15 cellular contexts compared by ENCODE assay signal in genomic region chr11:65609236-65609635, GRCh38. TPM values are rescaled to one million over a fixed set of nuclear protein-coding genes. Genes with fewer than 3 reads are reported as not detected.
DNase-seq lines count a peak whose midpoint lies in the region; ATAC-seq and TF ChIP-seq lines count a peak whose summit lies in the region.
"Had no signal": no experiment of that assay in that cellular context is flagged by ENCODE, and none has a peak within 500 bp of the region (broad histone marks: within the 10 kb centered on the region; RNA-seq: fewer than 3 reads in every experiment).

No MANE protein-coding gene starts in this region.

- H3K27ac ChIP-seq in uterus (peak overlapping the region in 1 of 2 donors; percentile 86), hepatocyte (no peak overlapping the region)
- H3K27ac ChIP-seq: foreskin keratinocyte, SJSA1 had no signal

- peak overlapping the region; percentile 16 for H3K4me3 Mint-ChIP-seq in activated CD4-positive, alpha-beta T cell treated with anti-CD3 and anti-CD28 coated beads, Interleukin-2, amount 10 ng/mL, durations not matched to agents 24 days and 14 days
- H3K4me3 Mint-ChIP-seq in activated CD4-positive, alpha-beta T cell treated with anti-CD3 and anti-CD28 coated beads for 36 hours = no peak overlapping the region
- H3K4me3 Mint-ChIP-seq in activated T-helper 17 cell treated with anti-CD3 and anti-CD28 coated beads, Interleukin-2, amount 50 U/mL, for 72 hours = peak overlapping the region; percentile 96
- H3K4me3 Mint-ChIP-seq in stimulated activated effector memory CD8-positive, alpha-beta T cell treated with anti-CD3 and anti-CD28 coated beads, Interleukin-12 subunit alpha, Interleukin-12 subunit beta, amount 100 ng/mL, for 72 hours = no peak overlapping the region

- ATAC-seq in activated CD4-positive, alpha-beta T cell treated with anti-CD3 and anti-CD28 coated beads for 36 hours = no peak
- ATAC-seq in activated T-helper 17 cell treated with anti-CD3 and anti-CD28 coated beads, Interleukin-2, amount 50 U/mL, for 72 hours (replicated peaks) = no peak
- ATAC-seq in stimulated activated effector memory CD8-positive, alpha-beta T cell treated with anti-CD3 and anti-CD28 coated beads, Interleukin-12 subunit alpha, Interleukin-12 subunit beta, amount 100 ng/mL, for 72 hours = no peak
- ATAC-seq in HG03469 (IDR thresholded peaks at IDR 0.05; ENCODE audit: unreplicated experiment) = no peak
- ATAC-seq: foreskin keratinocyte, sciatic nerve had no signal

- no peaks in the 10 kb centered on the region for H3K9me3 ChIP-seq in uterus
- no peaks in the 10 kb centered on the region for H3K9me3 ChIP-seq in hepatocyte (ENCODE audit: low read depth)
- H3K9me3 ChIP-seq: SJSA1 had no signal

- intact Hi-C loops in activated CD4-positive, alpha-beta T cell treated with anti-CD3 and anti-CD28 coated beads, Interleukin-2, amount 10 ng/mL, durations not matched to agents 24 days and 14 days (cut with micrococcal nuclease) = no loop called here
- intact Hi-C loops in activated CD4-positive, alpha-beta T cell treated with anti-CD3 and anti-CD28 coated beads for 36 hours (cut with DNase I, micrococcal nuclease) = no loop called here
- intact Hi-C loops in uterus (cut with DNase I; ENCODE audit: low total_unique reads) = loop anchor here (10.0 kb wide), 1 partner anchor 234 kb away; no protein-coding TSS in a partner anchor

- H2AFZ ChIP-seq in hepatocyte = no peak overlapping the region

- H3K4me2 ChIP-seq in hepatocyte = no peak overlapping the region

- peak overlapping the region; percentile 22 for H3K27ac Mint-ChIP-seq in activated CD4-positive, alpha-beta T cell treated with anti-CD3 and anti-CD28 coated beads, Interleukin-2, amount 10 ng/mL, durations not matched to agents 24 days and 14 days
- no peak overlapping the region for H3K27ac Mint-ChIP-seq in activated CD4-positive, alpha-beta T cell treated with anti-CD3 and anti-CD28 coated beads for 36 hours
- H3K27ac Mint-ChIP-seq in activated T-helper 17 cell treated with anti-CD3 and anti-CD28 coated beads, Interleukin-2, amount 50 U/mL, for 72 hours = peak overlapping the region; percentile 97
- peak overlapping the region; percentile 88 for H3K27ac Mint-ChIP-seq in stimulated activated effector memory CD8-positive, alpha-beta T cell treated with anti-CD3 and anti-CD28 coated beads, Interleukin-12 subunit alpha, Interleukin-12 subunit beta, amount 100 ng/mL, for 72 hours

- H3K4me1 Mint-ChIP-seq in activated CD4-positive, alpha-beta T cell treated with anti-CD3 and anti-CD28 coated beads, Interleukin-2, amount 10 ng/mL, durations not matched to agents 24 days and 14 days = peaks cover 36% of the 10 kb centered on the region
- peaks cover 37% of the 10 kb centered on the region for H3K4me1 Mint-ChIP-seq in activated CD4-positive, alpha-beta T cell treated with anti-CD3 and anti-CD28 coated beads for 36 hours
- H3K4me1 Mint-ChIP-seq in activated T-helper 17 cell treated with anti-CD3 and anti-CD28 coated beads, Interleukin-2, amount 50 U/mL, for 72 hours = peaks cover 16% of the 10 kb centered on the region
- H3K4me1 Mint-ChIP-seq in stimulated activated effector memory CD8-positive, alpha-beta T cell treated with anti-CD3 and anti-CD28 coated beads, Interleukin-12 subunit alpha, Interleukin-12 subunit beta, amount 100 ng/mL, for 72 hours = peaks cover 46% of the 10 kb centered on the region

- WGBS in hepatocyte (ENCODE audit: low lambda C conversion rate, missing lambda C conversion rate) = 93% methylated on average over 3 of the region's 3 CpGs

- no peaks in the 10 kb centered on the region for H3K27me3 Mint-ChIP-seq in activated CD4-positive, alpha-beta T cell treated with anti-CD3 and anti-CD28 coated beads, Interleukin-2, amount 10 ng/mL, durations not matched to agents 24 days and 14 days
- no peaks in the 10 kb centered on the region for H3K27me3 Mint-ChIP-seq in activated CD4-positive, alpha-beta T cell treated with anti-CD3 and anti-CD28 coated beads for 36 hours
- no peaks in the 10 kb centered on the region for H3K27me3 Mint-ChIP-seq in activated T-helper 17 cell treated with anti-CD3 and anti-CD28 coated beads, Interleukin-2, amount 50 U/mL, for 72 hours

- peaks cover 54% of the 10 kb centered on the region for H3K36me3 Mint-ChIP-seq in activated CD4-positive, alpha-beta T cell treated with anti-CD3 and anti-CD28 coated beads, Interleukin-2, amount 10 ng/mL, durations not matched to agents 24 days and 14 days (ENCODE audit: low read depth)
- H3K36me3 Mint-ChIP-seq in activated CD4-positive, alpha-beta T cell treated with anti-CD3 and anti-CD28 coated beads for 36 hours (ENCODE audit: low read depth) = peaks cover 54% of the 10 kb centered on the region
- peaks cover 99% of the 10 kb centered on the region for H3K36me3 Mint-ChIP-seq in activated T-helper 17 cell treated with anti-CD3 and anti-CD28 coated beads, Interleukin-2, amount 50 U/mL, for 72 hours (ENCODE audit: low read depth)
- H3K36me3 Mint-ChIP-seq in stimulated activated effector memory CD8-positive, alpha-beta T cell treated with anti-CD3 and anti-CD28 coated beads, Interleukin-12 subunit alpha, Interleukin-12 subunit beta, amount 100 ng/mL, for 72 hours = peaks cover 84% of the 10 kb centered on the region

- CTCF ChIA-PET in activated CD4-positive, alpha-beta T cell treated with anti-CD3 and anti-CD28 coated beads for 36 hours (lab: Charles Lee) = interaction anchor here (0.6 to 1.5 kb wide), 5 partner anchors 9 to 242 kb away, joined by 3 to 6 read pairs (median 3); no protein-coding TSS in a partner anchor

- no peak for DNase-seq in activated CD4-positive, alpha-beta T cell treated with anti-CD3 and anti-CD28 coated beads, Interleukin-2, amount 10 ng/mL, durations not matched to agents 24 days and 14 days
- DNase-seq in activated CD4-positive, alpha-beta T cell treated with anti-CD3 and anti-CD28 coated beads for 36 hours = no peak
- DNase-seq in fibroblast of the aortic adventitia (ENCODE audit: low read depth) (peak; percentile 77), uterus (no peak), hepatocyte (ENCODE audit: low spot score) (no peak)
- DNase-seq in stimulated activated effector memory CD8-positive, alpha-beta T cell treated with anti-CD3 and anti-CD28 coated beads, Interleukin-12 subunit alpha, Interleukin-12 subunit beta, amount 100 ng/mL, for 72 hours (ENCODE audit: low spot score in 2 of 2) = no peak
- DNase-seq: activated CD4-positive, CD25-positive, alpha-beta regulatory T cell; DMS 273 treated with DMSO at 0.1 percent for 48 hours; foreskin keratinocyte; kidney; NK-92 treated with Interleukin-12 subunit alpha and Interleukin-12 subunit beta, amount 100 ng/mL, for 24 hours had no signal

- H3K4me1 ChIP-seq in uterus (peaks cover 0 to 12% of the 10 kb centered on the region in 2 donors), hepatocyte (ENCODE audit: insufficient read depth) (peaks cover 30% of the 10 kb centered on the region)
- H3K4me1 ChIP-seq: foreskin keratinocyte had no signal

- H3K27me3 ChIP-seq in uterus = no peaks in the 10 kb centered on the region
- H3K27me3 ChIP-seq in hepatocyte = no peaks in the 10 kb centered on the region
- H3K27me3 ChIP-seq: foreskin keratinocyte, SJSA1 had no signal

- TF ChIP-seq CTCF in fibroblast of the aortic adventitia (IDR thresholded peaks at IDR 0.05; ENCODE audit: insufficient read depth, low read length) (no peak), uterus (IDR thresholded peaks at IDR 0.05) (no peak), hepatocyte (IDR thresholded peaks at IDR 0.05; ENCODE audit: poor library complexity) (no peak)

- peaks cover 56% of the 10 kb centered on the region for H4K20me1 ChIP-seq in hepatocyte (ENCODE audit: insufficient read depth, poor library complexity, severe bottlenecking)

- H3K9me3 Mint-ChIP-seq in activated CD4-positive, alpha-beta T cell treated with anti-CD3 and anti-CD28 coated beads, Interleukin-2, amount 10 ng/mL, durations not matched to agents 24 days and 14 days = no peaks in the 10 kb centered on the region
- no peaks in the 10 kb centered on the region for H3K9me3 Mint-ChIP-seq in activated CD4-positive, alpha-beta T cell treated with anti-CD3 and anti-CD28 coated beads for 36 hours (ENCODE audit: low read depth)
- no peaks in the 10 kb centered on the region for H3K9me3 Mint-ChIP-seq in activated T-helper 17 cell treated with anti-CD3 and anti-CD28 coated beads, Interleukin-2, amount 50 U/mL, for 72 hours
- H3K9me3 Mint-ChIP-seq in stimulated activated effector memory CD8-positive, alpha-beta T cell treated with anti-CD3 and anti-CD28 coated beads, Interleukin-12 subunit alpha, Interleukin-12 subunit beta, amount 100 ng/mL, for 72 hours = no peaks in the 10 kb centered on the region

- H3K4me3 ChIP-seq in fibroblast of the aortic adventitia (ENCODE audit: low read depth, low read length) (no peak overlapping the region), uterus (no peak overlapping the region), hepatocyte (no peak overlapping the region)
- H3K4me3 ChIP-seq: SJSA1 had no signal

- POLR2A ChIA-PET in activated CD4-positive, alpha-beta T cell treated with anti-CD3 and anti-CD28 coated beads for 36 hours (lab: Charles Lee) = no interaction called here

- H3K79me2 ChIP-seq in hepatocyte = peaks cover 53% of the 10 kb centered on the region

- H3K36me3 ChIP-seq in uterus (no peaks in the 10 kb centered on the region), hepatocyte (replicated peaks; ENCODE audit: insufficient read depth, low read depth) (no peaks in the 10 kb centered on the region)

- no peak for TF ChIP-seq POLR2A in uterus (IDR thresholded peaks at IDR 0.05)

- H3K9me2 ChIP-seq in hepatocyte (replicated peaks; ENCODE audit: insufficient read depth) = no peaks in the 10 kb centered on the region

RNA-seq across cellular contexts. Expression of gene MAP3K11, which starts 4.8 kb away (rescaled TPM):
- total RNA-seq in activated CD4-positive, alpha-beta T cell treated with anti-CD3 and anti-CD28 coated beads, Interleukin-2, amount 10 ng/mL, durations not matched to agents 24 days and 14 days = 89.1 and 90.7 TPM in 2 replicates
- 10 to 100 TPM; 47.4 to 54.3 TPM for total RNA-seq in activated CD4-positive, alpha-beta T cell treated with anti-CD3 and anti-CD28 coated beads for 36 hours
- total RNA-seq in activated T-helper 17 cell treated with anti-CD3 and anti-CD28 coated beads, Interleukin-2, amount 50 U/mL, for 72 hours = 10 to 100 TPM; 64.9 to 83.2 TPM
- total RNA-seq in fibroblast of the aortic adventitia (ENCODE audit: low replicate concordance) (22.4 and 30.4 TPM in 2 replicates), uterus (100 to 1,000 TPM in 1 of 4 donors, 10 to 100 TPM in 3; 22.1 to 139 (median 51.8) TPM), hepatocyte (39.3 and 40.5 TPM in 2 replicates)
- polyA plus RNA-seq in hepatocyte = 55.3 and 59.5 TPM in 2 replicates

RNA-seq across cellular contexts. Expression of gene PCNX3, which starts 6.3 kb away (rescaled TPM):
- 52.0 and 55.1 TPM in 2 replicates for total RNA-seq in activated CD4-positive, alpha-beta T cell treated with anti-CD3 and anti-CD28 coated beads, Interleukin-2, amount 10 ng/mL, durations not matched to agents 24 days and 14 days
- total RNA-seq in activated CD4-positive, alpha-beta T cell treated with anti-CD3 and anti-CD28 coated beads for 36 hours = 10 to 100 TPM; 27.9 to 30.7 TPM
- 10 to 100 TPM; 20.8 to 39.1 TPM for total RNA-seq in activated T-helper 17 cell treated with anti-CD3 and anti-CD28 coated beads, Interleukin-2, amount 50 U/mL, for 72 hours
- total RNA-seq in fibroblast of the aortic adventitia (ENCODE audit: low replicate concordance) = 21.8 and 31.5 TPM in 2 replicates
- total RNA-seq in uterus = 10 to 100 TPM in 3 of 4 donors, 1 to 10 TPM in 1; 6.8 to 47.4 (median 24.6) TPM
- 22.2 and 27.4 TPM in 2 replicates for total RNA-seq in hepatocyte
- 17.6 and 20.0 TPM in 2 replicates for polyA plus RNA-seq in hepatocyte

RNA-seq across cellular contexts. Expression of gene KCNK7, which starts 13.6 kb away (rescaled TPM):
- total RNA-seq in activated CD4-positive, alpha-beta T cell treated with anti-CD3 and anti-CD28 coated beads, Interleukin-2, amount 10 ng/mL, durations not matched to agents 24 days and 14 days = 0.69 and 1.3 TPM in 2 replicates
- under 1 TPM; 0.27 to 0.37 TPM for total RNA-seq in activated CD4-positive, alpha-beta T cell treated with anti-CD3 and anti-CD28 coated beads for 36 hours
- under 1 TPM; 0.52 to 0.79 TPM for total RNA-seq in activated T-helper 17 cell treated with anti-CD3 and anti-CD28 coated beads, Interleukin-2, amount 50 U/mL, for 72 hours
- total RNA-seq in fibroblast of the aortic adventitia (ENCODE audit: low replicate concordance) (0.09 and 0.65 TPM in 2 replicates), uterus (1 to 10 TPM in 1 of 4 donors, under 1 TPM in 1, not detected in 2; 0.26 to 5.8 TPM), hepatocyte (not detected in 2 replicates)
- polyA plus RNA-seq in hepatocyte = 0.37 TPM in 1 of 2 replicates, not detected in the other

RNA-seq across cellular contexts. Expression of gene SIPA1, which starts 28.7 kb away (rescaled TPM):
- 118 and 125 TPM in 2 replicates for total RNA-seq in activated CD4-positive, alpha-beta T cell treated with anti-CD3 and anti-CD28 coated beads, Interleukin-2, amount 10 ng/mL, durations not matched to agents 24 days and 14 days
- total RNA-seq in activated CD4-positive, alpha-beta T cell treated with anti-CD3 and anti-CD28 coated beads for 36 hours = 100 to 1,000 TPM; 181 to 202 TPM
- total RNA-seq in activated T-helper 17 cell treated with anti-CD3 and anti-CD28 coated beads, Interleukin-2, amount 50 U/mL, for 72 hours = 100 to 1,000 TPM; 135 to 144 TPM
- 7.5 and 21.7 TPM in 2 replicates for total RNA-seq in fibroblast of the aortic adventitia (ENCODE audit: low replicate concordance)
- total RNA-seq in uterus = 10 to 100 TPM; 11.2 to 60.1 (median 27.0) TPM
- total RNA-seq in hepatocyte = 15.6 and 19.1 TPM in 2 replicates
- 35.2 and 42.9 TPM in 2 replicates for polyA plus RNA-seq in hepatocyte

RNA-seq across cellular contexts. Expression of gene EHBP1L1, which starts 33.4 kb away (rescaled TPM):
- total RNA-seq in activated CD4-positive, alpha-beta T cell treated with anti-CD3 and anti-CD28 coated beads, Interleukin-2, amount 10 ng/mL, durations not matched to agents 24 days and 14 days = 167 and 173 TPM in 2 replicates
- total RNA-seq in activated CD4-positive, alpha-beta T cell treated with anti-CD3 and anti-CD28 coated beads for 36 hours = 10 to 100 TPM; 88.3 to 98.8 TPM
- 100 to 1,000 TPM; 126 to 167 TPM for total RNA-seq in activated T-helper 17 cell treated with anti-CD3 and anti-CD28 coated beads, Interleukin-2, amount 50 U/mL, for 72 hours
- total RNA-seq in fibroblast of the aortic adventitia (ENCODE audit: low replicate concordance) (52.2 and 58.5 TPM in 2 replicates), uterus (100 to 1,000 TPM in 1 of 4 donors, 10 to 100 TPM in 3; 44.2 to 159 (median 69.5) TPM), hepatocyte (8.4 and 20.9 TPM in 2 replicates)
- polyA plus RNA-seq in hepatocyte = 12.5 and 18.1 TPM in 2 replicates

Comparison
In these comparisons a context has a peak if more than half of its experiments do, and no peak if none do; other contexts are left out.
1. H3K4me3 Mint-ChIP-seq: peak in activated CD4-positive, alpha-beta T cell treated with anti-CD3 and anti-CD28 coated beads, Interleukin-2, amount 10 ng/mL, durations not matched to agents 24 days and 14 days (single experiment) and activated T-helper 17 cell treated with anti-CD3 and anti-CD28 coated beads, Interleukin-2, amount 50 U/mL, for 72 hours (single experiment); none in activated CD4-positive, alpha-beta T cell treated with anti-CD3 and anti-CD28 coated beads for 36 hours (single experiment) and stimulated activated effector memory CD8-positive, alpha-beta T cell treated with anti-CD3 and anti-CD28 coated beads, Interleukin-12 subunit alpha, Interleukin-12 subunit beta, amount 100 ng/mL, for 72 hours (single experiment).